8 cellular contexts compared by ENCODE assay signal in genomic region chr17:2084766-2085647, GRCh38. TPM values are rescaled to one million over a fixed set of nuclear protein-coding genes. Genes with fewer than 3 reads are reported as not detected.
A peak's percentile ranks its signal among the peaks of the same experiment; 100 is the strongest.
DNase-seq lines count a peak whose midpoint lies in the region; ATAC-seq and TF ChIP-seq lines count a peak whose summit lies in the region.

No MANE protein-coding gene starts in this region.

- H3K27ac Mint-ChIP-seq in activated CD8-positive, alpha-beta T cell treated with anti-CD3 and anti-CD28 coated beads for 36 hours, result peak overlapping the region; percentile 6
- H3K27ac Mint-ChIP-seq in activated CD8-positive, alpha-beta T cell treated with anti-CD3 and anti-CD28 coated beads, Interleukin-2, amount 10 ng/mL, durations not matched to agents 7 days and 5 days, result no peak overlapping the region
- H3K27ac Mint-ChIP-seq in dendritic cell treated with granulocyte-macrophage colony-stimulating factor and Interleukin-4, amounts not matched to agents 40 ng/mL and 50 ng/mL, for 4 days, result peak overlapping the region; percentile 38
- peak overlapping the region; percentile 56 for H3K27ac Mint-ChIP-seq in memory B cell

- peaks cover 63% of the 10 kb centered on the region for H3K36me3 Mint-ChIP-seq in activated CD8-positive, alpha-beta T cell treated with anti-CD3 and anti-CD28 coated beads for 36 hours (ENCODE audit: low read depth)
- peaks cover 53% of the 10 kb centered on the region for H3K36me3 Mint-ChIP-seq in activated CD8-positive, alpha-beta T cell treated with anti-CD3 and anti-CD28 coated beads, Interleukin-2, amount 10 ng/mL, durations not matched to agents 7 days and 5 days (ENCODE audit: low read depth)
- H3K36me3 Mint-ChIP-seq in dendritic cell treated with granulocyte-macrophage colony-stimulating factor and Interleukin-4, amounts not matched to agents 40 ng/mL and 50 ng/mL, for 4 days (ENCODE audit: low read depth), result peaks cover 52% of the 10 kb centered on the region
- H3K36me3 Mint-ChIP-seq in memory B cell, result peaks cover 20% of the 10 kb centered on the region

- ATAC-seq in activated CD8-positive, alpha-beta T cell treated with anti-CD3 and anti-CD28 coated beads for 36 hours, result no peak
- no peak for ATAC-seq in activated CD8-positive, alpha-beta T cell treated with anti-CD3 and anti-CD28 coated beads, Interleukin-2, amount 10 ng/mL, durations not matched to agents 7 days and 5 days
- ATAC-seq in memory B cell (ENCODE audit: low read depth), result no peak

- no peaks in the 10 kb centered on the region for H3K27me3 Mint-ChIP-seq in activated CD8-positive, alpha-beta T cell treated with anti-CD3 and anti-CD28 coated beads for 36 hours
- H3K27me3 Mint-ChIP-seq in activated CD8-positive, alpha-beta T cell treated with anti-CD3 and anti-CD28 coated beads, Interleukin-2, amount 10 ng/mL, durations not matched to agents 7 days and 5 days (ENCODE audit: low read depth), result no peaks in the 10 kb centered on the region
- peaks cover 68% of the 10 kb centered on the region for H3K27me3 Mint-ChIP-seq in dendritic cell treated with granulocyte-macrophage colony-stimulating factor and Interleukin-4, amounts not matched to agents 40 ng/mL and 50 ng/mL, for 4 days
- H3K27me3 Mint-ChIP-seq in memory B cell, result no peaks in the 10 kb centered on the region

- DNase-seq in activated CD8-positive, alpha-beta T cell treated with anti-CD3 and anti-CD28 coated beads for 36 hours, result no peak
- DNase-seq in activated CD8-positive, alpha-beta T cell treated with anti-CD3 and anti-CD28 coated beads, Interleukin-2, amount 10 ng/mL, durations not matched to agents 7 days and 5 days, result no peak
- DNase-seq in memory B cell (ENCODE audit: low spot score in 2 of 2), result no peak
- peak; percentile 71 for DNase-seq in ureter (ENCODE audit: low spot score)
- no peak for DNase-seq in C1 segment of cervical spinal cord (lab: John Stamatoyannopoulos, UW)
- DNase-seq in activated CD4-positive, alpha-beta T cell treated with anti-CD3 and anti-CD28 coated beads for 1 hour, result no peak
- DNase-seq in Ammon's horn (ENCODE audit: low spot score), result no peak

- peaks cover 67% of the 10 kb centered on the region for H3K4me1 Mint-ChIP-seq in activated CD8-positive, alpha-beta T cell treated with anti-CD3 and anti-CD28 coated beads for 36 hours (ENCODE audit: low read depth)
- H3K4me1 Mint-ChIP-seq in activated CD8-positive, alpha-beta T cell treated with anti-CD3 and anti-CD28 coated beads, Interleukin-2, amount 10 ng/mL, durations not matched to agents 7 days and 5 days (ENCODE audit: low read depth), result peaks cover 89% of the 10 kb centered on the region
- H3K4me1 Mint-ChIP-seq in dendritic cell treated with granulocyte-macrophage colony-stimulating factor and Interleukin-4, amounts not matched to agents 40 ng/mL and 50 ng/mL, for 4 days (ENCODE audit: low read depth), result peaks cover 86% of the 10 kb centered on the region
- H3K4me1 Mint-ChIP-seq in memory B cell, result peaks cover 47% of the 10 kb centered on the region

- CTCF ChIA-PET in activated CD8-positive, alpha-beta T cell treated with anti-CD3 and anti-CD28 coated beads for 36 hours (lab: Charles Lee), result interaction anchor here (1.1 to 6.8 kb wide), 5 partner anchors 10 to 30 kb away, joined by 3 to 74 read pairs (median 5); partner anchors contain the start of gene HIC1
- CTCF ChIA-PET in activated CD8-positive, alpha-beta T cell treated with anti-CD3 and anti-CD28 coated beads, Interleukin-2, amount 10 ng/mL, durations not matched to agents 7 days and 5 days (lab: Charles Lee), result interaction anchor here (1.0 to 8.3 kb wide), 4 partner anchors 10 to 160 kb away, joined by 3 to 68 read pairs (median 26); no protein-coding TSS in a partner anchor

- H3K4me3 Mint-ChIP-seq in activated CD8-positive, alpha-beta T cell treated with anti-CD3 and anti-CD28 coated beads for 36 hours, result no peak overlapping the region
- no peak overlapping the region for H3K4me3 Mint-ChIP-seq in activated CD8-positive, alpha-beta T cell treated with anti-CD3 and anti-CD28 coated beads, Interleukin-2, amount 10 ng/mL, durations not matched to agents 7 days and 5 days
- H3K4me3 Mint-ChIP-seq in dendritic cell treated with granulocyte-macrophage colony-stimulating factor and Interleukin-4, amounts not matched to agents 40 ng/mL and 50 ng/mL, for 4 days, result no peak overlapping the region
- no peak overlapping the region for H3K4me3 Mint-ChIP-seq in memory B cell

- POLR2A ChIA-PET in activated CD8-positive, alpha-beta T cell treated with anti-CD3 and anti-CD28 coated beads for 36 hours (lab: Charles Lee), result interaction anchor here (0.7 to 1.2 kb wide), 5 partner anchors 9 to 218 kb away, joined by 3 to 4 read pairs (median 3); no protein-coding TSS in a partner anchor
- POLR2A ChIA-PET in activated CD8-positive, alpha-beta T cell treated with anti-CD3 and anti-CD28 coated beads, Interleukin-2, amount 10 ng/mL, durations not matched to agents 7 days and 5 days (lab: Charles Lee), result interaction anchor here (1.2 kb wide), 1 partner anchor 9 kb away, joined by 4 read pairs; no protein-coding TSS in a partner anchor

- intact Hi-C loops in activated CD8-positive, alpha-beta T cell treated with anti-CD3 and anti-CD28 coated beads for 36 hours (cut with micrococcal nuclease), result loop anchor here (5.0 kb wide), 1 partner anchor 182 kb away; no protein-coding TSS in a partner anchor
- intact Hi-C loops in dendritic cell treated with granulocyte-macrophage colony-stimulating factor and Interleukin-4, amounts not matched to agents 40 ng/mL and 50 ng/mL, for 4 days (cut with micrococcal nuclease), result loop anchor here (5.0 kb wide), 1 partner anchor 52 kb away; no protein-coding TSS in a partner anchor

- H3K9me3 Mint-ChIP-seq in activated CD8-positive, alpha-beta T cell treated with anti-CD3 and anti-CD28 coated beads for 36 hours, result no peaks in the 10 kb centered on the region
- H3K9me3 Mint-ChIP-seq in activated CD8-positive, alpha-beta T cell treated with anti-CD3 and anti-CD28 coated beads, Interleukin-2, amount 10 ng/mL, durations not matched to agents 7 days and 5 days (ENCODE audit: insufficient read depth), result no peaks in the 10 kb centered on the region
- H3K9me3 Mint-ChIP-seq in dendritic cell treated with granulocyte-macrophage colony-stimulating factor and Interleukin-4, amounts not matched to agents 40 ng/mL and 50 ng/mL, for 4 days, result no peaks in the 10 kb centered on the region
- no peaks in the 10 kb centered on the region for H3K9me3 Mint-ChIP-seq in memory B cell

- TF ChIP-seq CTCF in activated CD8-positive, alpha-beta T cell treated with anti-CD3 and anti-CD28 coated beads for 36 hours (IDR thresholded peaks at IDR 0.05), result no peak

RNA-seq across cellular contexts. Expression of gene HIC1, which starts 30.1 kb away (rescaled TPM):
- 10 to 100 TPM; 35.1 TPM for total RNA-seq in activated CD8-positive, alpha-beta T cell treated with anti-CD3 and anti-CD28 coated beads for 36 hours
- total RNA-seq in activated CD8-positive, alpha-beta T cell treated with anti-CD3 and anti-CD28 coated beads, Interleukin-2, amount 10 ng/mL, durations not matched to agents 7 days and 5 days, result 10 to 100 TPM; 66.8 to 70.8 TPM
- total RNA-seq in ureter, result 14.9 TPM

RNA-seq across cellular contexts. Expression of gene OVCA2, which starts 43.2 kb away (rescaled TPM):
- 10 to 100 TPM; 28.0 to 28.5 TPM for total RNA-seq in activated CD8-positive, alpha-beta T cell treated with anti-CD3 and anti-CD28 coated beads for 36 hours
- total RNA-seq in activated CD8-positive, alpha-beta T cell treated with anti-CD3 and anti-CD28 coated beads, Interleukin-2, amount 10 ng/mL, durations not matched to agents 7 days and 5 days, result 10 to 100 TPM; 34.9 to 40.1 TPM
- total RNA-seq in ureter, result 39.5 TPM

RNA-seq across cellular contexts. Expression of gene DPH1, which starts 55.1 kb away (rescaled TPM):
- total RNA-seq in activated CD8-positive, alpha-beta T cell treated with anti-CD3 and anti-CD28 coated beads for 36 hours, result 10 to 100 TPM; 27.8 to 32.5 TPM
- total RNA-seq in activated CD8-positive, alpha-beta T cell treated with anti-CD3 and anti-CD28 coated beads, Interleukin-2, amount 10 ng/mL, durations not matched to agents 7 days and 5 days, result 10 to 100 TPM; 24.6 to 24.7 TPM
- total RNA-seq in ureter, result 68.8 TPM

RNA-seq across cellular contexts. Expression of gene RTN4RL1, which starts 59.9 kb away (rescaled TPM):
- total RNA-seq in activated CD8-positive, alpha-beta T cell treated with anti-CD3 and anti-CD28 coated beads for 36 hours, result under 1 TPM; 0.27 to 0.49 TPM
- under 1 TPM; 0.10 to 0.18 TPM for total RNA-seq in activated CD8-positive, alpha-beta T cell treated with anti-CD3 and anti-CD28 coated beads, Interleukin-2, amount 10 ng/mL, durations not matched to agents 7 days and 5 days
- 6.7 TPM for total RNA-seq in ureter
